In genomic region chr11:71163371-71163770, GRCh38 we compare ENCODE assay signal across 35 cellular contexts.
"Had no signal": no experiment of that assay in that cellular context is flagged by ENCODE, and none has a peak within 500 bp of the region (broad histone marks: within the 10 kb centered on the region; RNA-seq: fewer than 3 reads in every experiment).

No MANE protein-coding gene starts in this region.

- H3K27ac Mint-ChIP-seq: activated B cell treated with CpG ODN at 0.5 μM for 24 hours; activated CD4-positive, alpha-beta memory T cell treated with anti-CD3 and anti-CD28 coated beads for 36 hours; activated CD4-positive, alpha-beta T cell treated with anti-CD3 and anti-CD28 coated beads for 36 hours; activated CD4-positive, alpha-beta T cell treated with anti-CD3 and anti-CD28 coated beads, Interleukin-2, amount 10 ng/mL, durations not matched to agents 24 days and 14 days; activated CD8-positive, alpha-beta memory T cell treated with anti-CD3 and anti-CD28 coated beads, Interleukin-2, amount 10 ng/mL, durations not matched to agents 7 days and 5 days; activated CD8-positive, alpha-beta T cell treated with anti-CD3 and anti-CD28 coated beads, Interleukin-2, amount 10 ng/mL, durations not matched to agents 7 days and 5 days; activated naive CD8-positive, alpha-beta T cell; activated T-helper 1 cell treated with anti-CD3 and anti-CD28 coated beads, Interleukin-12 subunit alpha, Interleukin-12 subunit beta, Interleukin-2, Interleukin-4 antibody, amounts not matched to agents 30 ng/mL and 10 ng/mL and 1 ng/mL, durations not matched to agents 14 hours and 24 hours and 36 hours; activated T-helper 2 cell treated with anti-CD3 and anti-CD28 coated beads, Interferon-gamma antibody, Interleukin-2, Interleukin-4, amounts not matched to agents 10 μg/mL and 5 μg/mL and 100 μg/mL, durations not matched to agents 14 hours and 24 hours and 36 hours; dendritic cell treated with granulocyte-macrophage colony-stimulating factor and Interleukin-4, amounts not matched to agents 40 ng/mL and 50 ng/mL, for 4 days; T-helper 17 cell; T-helper 2 cell treated with Interferon-gamma antibody and Interleukin-4, amounts not matched to agents 5 μg/mL and 100 μg/mL, for 36 hours had no signal

- H3K4me1 Mint-ChIP-seq: activated B cell treated with CpG ODN at 0.5 μM for 24 hours; activated CD4-positive, alpha-beta T cell treated with anti-CD3 and anti-CD28 coated beads for 36 hours; activated CD4-positive, alpha-beta T cell treated with anti-CD3 and anti-CD28 coated beads, Interleukin-2, amount 10 ng/mL, durations not matched to agents 24 days and 14 days; activated CD8-positive, alpha-beta memory T cell treated with anti-CD3 and anti-CD28 coated beads, Interleukin-2, amount 10 ng/mL, durations not matched to agents 7 days and 5 days; central memory CD8-positive, alpha-beta T cell; T-helper 17 cell had no signal

- H3K4me3 Mint-ChIP-seq: activated B cell treated with CpG ODN at 0.5 μM for 24 hours; activated CD4-positive, alpha-beta memory T cell treated with anti-CD3 and anti-CD28 coated beads for 36 hours; activated CD4-positive, alpha-beta T cell treated with anti-CD3 and anti-CD28 coated beads for 36 hours; activated CD4-positive, alpha-beta T cell treated with anti-CD3 and anti-CD28 coated beads, Interleukin-2, amount 10 ng/mL, durations not matched to agents 24 days and 14 days; activated CD8-positive, alpha-beta memory T cell treated with anti-CD3 and anti-CD28 coated beads, Interleukin-2, amount 10 ng/mL, durations not matched to agents 7 days and 5 days; activated CD8-positive, alpha-beta T cell treated with anti-CD3 and anti-CD28 coated beads, Interleukin-2, amount 10 ng/mL, durations not matched to agents 7 days and 5 days; activated naive CD8-positive, alpha-beta T cell; activated T-helper 1 cell treated with anti-CD3 and anti-CD28 coated beads, Interleukin-12 subunit alpha, Interleukin-12 subunit beta, Interleukin-2, Interleukin-4 antibody, amounts not matched to agents 30 ng/mL and 10 ng/mL and 1 ng/mL, durations not matched to agents 14 hours and 24 hours and 36 hours; central memory CD8-positive, alpha-beta T cell; dendritic cell treated with granulocyte-macrophage colony-stimulating factor and Interleukin-4, amounts not matched to agents 40 ng/mL and 50 ng/mL, for 4 days; T-helper 17 cell; T-helper 2 cell treated with Interferon-gamma antibody and Interleukin-4, amounts not matched to agents 5 μg/mL and 100 μg/mL, for 36 hours had no signal

- H3K9me3 Mint-ChIP-seq: activated B cell treated with CpG ODN at 0.5 μM for 24 hours; activated CD4-positive, alpha-beta memory T cell treated with anti-CD3 and anti-CD28 coated beads for 36 hours; activated CD4-positive, alpha-beta T cell treated with anti-CD3 and anti-CD28 coated beads, Interleukin-2, amount 10 ng/mL, durations not matched to agents 24 days and 14 days; activated T-helper 1 cell treated with anti-CD3 and anti-CD28 coated beads, Interleukin-12 subunit alpha, Interleukin-12 subunit beta, Interleukin-2, Interleukin-4 antibody, amounts not matched to agents 30 ng/mL and 10 ng/mL and 1 ng/mL, durations not matched to agents 14 hours and 24 hours and 36 hours; activated T-helper 2 cell treated with anti-CD3 and anti-CD28 coated beads, Interferon-gamma antibody, Interleukin-2, Interleukin-4, amounts not matched to agents 10 μg/mL and 5 μg/mL and 100 μg/mL, durations not matched to agents 14 hours and 24 hours and 36 hours; central memory CD8-positive, alpha-beta T cell; dendritic cell treated with granulocyte-macrophage colony-stimulating factor and Interleukin-4, amounts not matched to agents 40 ng/mL and 50 ng/mL, for 4 days; T-helper 2 cell treated with Interferon-gamma antibody and Interleukin-4, amounts not matched to agents 5 μg/mL and 100 μg/mL, for 36 hours had no signal

- H3K36me3 Mint-ChIP-seq: activated CD4-positive, alpha-beta memory T cell treated with anti-CD3 and anti-CD28 coated beads for 36 hours; activated CD8-positive, alpha-beta memory T cell treated with anti-CD3 and anti-CD28 coated beads, Interleukin-2, amount 10 ng/mL, durations not matched to agents 7 days and 5 days; activated naive CD8-positive, alpha-beta T cell had no signal

- H3K36me3 ChIP-seq: brain microvascular endothelial cell, esophagus squamous epithelium, WERI-Rb-1 had no signal

- H3K9me3 ChIP-seq: esophagus squamous epithelium had no signal

- H3K27ac ChIP-seq: brain microvascular endothelial cell, coronary artery, dorsolateral prefrontal cortex, esophagus squamous epithelium, WERI-Rb-1 had no signal

- ATAC-seq: activated CD4-positive, alpha-beta T cell treated with anti-CD3 and anti-CD28 coated beads for 36 hours; activated CD8-positive, alpha-beta memory T cell treated with anti-CD3 and anti-CD28 coated beads, Interleukin-2, amount 10 ng/mL, durations not matched to agents 7 days and 5 days; activated CD8-positive, alpha-beta T cell treated with anti-CD3 and anti-CD28 coated beads, Interleukin-2, amount 10 ng/mL, durations not matched to agents 7 days and 5 days; T-helper 17 cell had no signal

- DNase-seq: activated B cell treated with CpG ODN at 0.5 μM for 24 hours; activated CD4-positive, alpha-beta memory T cell treated with anti-CD3 and anti-CD28 coated beads for 36 hours; activated CD4-positive, alpha-beta T cell treated with anti-CD3 and anti-CD28 coated beads for 36 hours; activated CD4-positive, alpha-beta T cell treated with anti-CD3 and anti-CD28 coated beads, Interleukin-2, amount 10 ng/mL, durations not matched to agents 24 days and 14 days; activated CD4-positive, CD25-positive, alpha-beta regulatory T cell treated with anti-CD3 and anti-CD28 coated beads, Interleukin-2, amount 50 U/mL, for 72 hours; activated CD8-positive, alpha-beta memory T cell treated with anti-CD3 and anti-CD28 coated beads, Interleukin-2, amount 10 ng/mL, durations not matched to agents 7 days and 5 days; activated CD8-positive, alpha-beta memory T cell treated with anti-CD3 and anti-CD28 coated beads, Interleukin-2, amount 50 U/mL, for 4 hours; activated CD8-positive, alpha-beta T cell treated with anti-CD3 and anti-CD28 coated beads, Interleukin-2, amount 10 ng/mL, durations not matched to agents 7 days and 5 days; activated gamma-delta T cell treated with Interleukin-2 at 50 U/mL for 16 hours; activated naive CD4-positive, alpha-beta T cell treated with anti-CD3 and anti-CD28 coated beads, Interleukin-2, amount 50 U/mL, for 16 hours; activated naive CD4-positive, alpha-beta T cell treated with Interleukin-2 at 50 U/mL for 16 hours; activated T-cell treated with anti-CD3 and anti-CD28 coated beads, Interleukin-2, amount 50 U/mL, for 1 hour; activated T-cell treated with anti-CD3 and anti-CD28 coated beads, Interleukin-2, amount 50 U/mL, for 48 hours; amniotic stem cell; anterior cingulate cortex; brain microvascular endothelial cell; dorsolateral prefrontal cortex; effector memory CD4-positive, alpha-beta T cell; erythroblast; esophagus squamous epithelium; foreskin melanocyte; head of caudate nucleus; T-helper 1 cell; T-helper 17 cell; T1000 had no signal

- H3K27me3 ChIP-seq: brain microvascular endothelial cell, esophagus squamous epithelium had no signal

- H3K4me3 ChIP-seq: coronary artery, dorsolateral prefrontal cortex, esophagus squamous epithelium had no signal

- H3K4me1 ChIP-seq: esophagus squamous epithelium had no signal

- H3K27me3 Mint-ChIP-seq: activated CD4-positive, alpha-beta T cell treated with anti-CD3 and anti-CD28 coated beads, Interleukin-2, amount 10 ng/mL, durations not matched to agents 24 days and 14 days had no signal

- FAIRE-seq: astrocyte, bronchial epithelial cell had no signal
